ENCODE assay signal across 8 cellular contexts in genomic region chr10:3484306-3485187, GRCh38.
DNase-seq lines count a peak whose midpoint lies in the region; ATAC-seq and TF ChIP-seq lines count a peak whose summit lies in the region.

No MANE protein-coding gene starts in this region.

- no peaks in the 10 kb centered on the region for H3K9me3 ChIP-seq in left lung

- DNase-seq in HEK293T (ENCODE audit: extremely low spot score), result peak; percentile 44
- DNase-seq in NCI-H526 treated with DMSO at 0.1 percent for 48 hours (lab: John Stamatoyannopoulos, UW), result peak; percentile 77
- peak; percentile 32 for DNase-seq in kidney glomerular epithelial cell (lab: John Stamatoyannopoulos, UW)
- DNase-seq in left lung, result no peak
- no peak for DNase-seq in NCI-H82 treated with DMSO at 0.1 percent for 48 hours (lab: John Stamatoyannopoulos, UW; ENCODE audit: unreplicated experiment)
- no peak for DNase-seq in NCI-H82 (lab: John Stamatoyannopoulos, UW)
- no peak for DNase-seq in effector CD8-positive, alpha-beta T cell (lab: John Stamatoyannopoulos, UW)

- ATAC-seq in GM18520 (IDR thresholded peaks at IDR 0.05; ENCODE audit: unreplicated experiment) (peak; percentile 83), left lung (no peak)

- peaks cover 3 to 21% of the 10 kb centered on the region in 2 donors for H3K4me1 ChIP-seq in left lung

- CTCF ChIA-PET in HEK293T (lab: Yijun Ruan, JAX), result no interaction called here

- no peak overlapping the region for H3K4me3 ChIP-seq in left lung

- intact Hi-C loops in left lung (cut with DNase I), result no loop called here

- H3K36me3 ChIP-seq in left lung, result no peaks in the 10 kb centered on the region

- no peaks in the 10 kb centered on the region for H3K27me3 ChIP-seq in left lung

- TF ChIP-seq CTCF in left lung (IDR thresholded peaks at IDR 0.05), result no peak

- H3K27ac ChIP-seq in left lung, result peak overlapping the region in 1 of 2 donors; percentile 35

- POLR2A ChIA-PET in HEK293T (lab: Yijun Ruan, JAX), result interaction anchor here (1.0 to 1.8 kb wide), 5 partner anchors 10 to 301 kb away, joined by 3 to 6 read pairs (median 3); partner anchors contain the start of gene KLF6

TF ChIP-seq in HEK293T, 16 proteins besides CTCF, POLR2A, EP300 and RAD21:
- TF ChIP-seq FOXA1 (IDR thresholded peaks at IDR 0.05) (no peak), SP1 (IDR thresholded peaks at IDR 0.05) (no peak), FOXK2 (IDR thresholded peaks at IDR 0.05) (no peak), CTBP1 (IDR thresholded peaks at IDR 0.05; ENCODE audit: borderline replicate concordance) (no peak), L3MBTL2 (conservative IDR thresholded peaks at IDR 0.05) (no peak), BHLHE40 (IDR thresholded peaks at IDR 0.05; ENCODE audit: borderline replicate concordance) (no peak), NFRKB (IDR thresholded peaks at IDR 0.05) (no peak), SUZ12 (IDR thresholded peaks at IDR 0.05) (no peak), ZNF384 (IDR thresholded peaks at IDR 0.05) (no peak)

Comparison
In these comparisons a context has a peak if more than half of its experiments do, and no peak if none do; other contexts are left out.
1. DNase-seq: peak in HEK293T (single experiment), NCI-H526 treated with DMSO at 0.1 percent for 48 hours (single experiment) and kidney glomerular epithelial cell (single experiment); none in left lung (0 of 2), NCI-H82 treated with DMSO at 0.1 percent for 48 hours (single experiment), NCI-H82 (single experiment) and effector CD8-positive, alpha-beta T cell (single experiment).